ENCODE assay signal across 8 cellular contexts in the genomic region with DNA sequence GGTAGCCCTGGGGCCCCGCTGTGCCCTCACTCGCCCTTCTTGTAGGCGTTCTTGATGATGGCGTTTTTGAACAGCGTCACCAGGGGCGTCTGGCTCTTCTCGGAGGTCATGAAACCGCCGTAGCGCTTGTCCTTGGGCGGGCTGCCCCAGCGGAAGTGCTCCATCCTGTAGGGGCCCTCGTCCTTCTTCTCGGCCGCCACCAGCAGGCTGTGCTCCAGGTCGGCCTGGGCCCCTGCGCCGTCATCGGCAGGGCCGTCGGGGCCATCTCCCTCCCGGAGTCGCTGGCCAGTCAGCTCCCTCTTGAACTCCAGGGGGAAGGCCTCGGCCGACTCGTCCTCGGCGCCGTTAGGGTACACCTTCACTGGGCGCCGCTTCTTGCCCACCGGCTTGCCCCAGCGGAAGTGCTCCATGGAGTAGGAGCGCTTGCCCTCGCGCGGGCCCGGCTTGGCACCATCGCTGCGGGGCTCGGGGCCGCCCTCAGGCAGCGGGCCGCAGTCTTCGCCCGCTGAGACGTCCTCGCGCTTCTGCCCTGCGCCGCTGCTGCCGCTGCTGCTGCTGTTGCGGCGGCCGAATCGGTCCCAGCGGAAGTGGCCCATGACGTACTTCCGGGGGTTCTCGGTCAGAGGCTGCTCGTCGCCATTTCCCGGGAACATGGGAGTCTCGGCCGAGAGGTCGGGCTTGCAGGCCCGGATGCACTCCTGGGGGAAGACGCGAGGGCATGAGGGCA. TPM values are rescaled to one million over a fixed set of nuclear protein-coding genes. Genes with fewer than 3 reads are reported as not detected.
A peak's percentile ranks its signal among the peaks of the same experiment; 100 is the strongest.
DNase-seq lines count a peak whose midpoint lies in the region; ATAC-seq, FAIRE-seq and TF ChIP-seq lines count a peak whose summit lies in the region.

No MANE protein-coding gene starts in this region.

- H3K4me3 ChIP-seq in mucosa of descending colon: no peak overlapping the region

- peak; percentile 94; the same call in 1 of the 2 replicates for TF ChIP-seq POLR2A in GM12892 (IDR thresholded peaks at IDR 0.05; ENCODE audit: low read depth, low read length)

- intact Hi-C loops in mucosa of descending colon (cut with DNase I, micrococcal nuclease): no loop called here

- peak; percentile 40 for DNase-seq in GM12892 (ENCODE audit: insufficient read length)
- DNase-seq in activated CD4-positive, CD25-positive, alpha-beta regulatory T cell (lab: John Stamatoyannopoulos, UW): peak; percentile 26 to 59 (median 54)
- DNase-seq in central memory CD4-positive, alpha-beta T cell: peak; percentile 42
- DNase-seq in mucosa of descending colon: peak; percentile 57 to 79 (median 59)
- DNase-seq in stimulated activated CD8-positive, alpha-beta memory T cell treated with anti-CD3 and anti-CD28 coated beads, Interleukin-7, amount 100 ng/mL, for 48 hours (ENCODE audit: extremely low read depth in 1 of 2, low read depth in 1 of 2): peak; percentile 56 to 74
- DNase-seq in NCI-H774 (lab: John Stamatoyannopoulos, UW): no peak

- no peaks in the 10 kb centered on the region for H3K9me3 ChIP-seq in mucosa of descending colon

- H3K4me1 ChIP-seq in mucosa of descending colon (ENCODE audit: low read depth): no peaks in the 10 kb centered on the region

- H3K36me3 ChIP-seq in mucosa of descending colon (ENCODE audit: low read depth): no peaks in the 10 kb centered on the region

- FAIRE-seq in GM12892 (lab: Jason Lieb, UNC): no peak

- ATAC-seq in mucosa of descending colon (peak; percentile 55), HG03108 (IDR thresholded peaks at IDR 0.05; ENCODE audit: unreplicated experiment) (no peak), GM19395 (IDR thresholded peaks at IDR 0.05; ENCODE audit: unreplicated experiment) (no peak)

- no peak for TF ChIP-seq CTCF in mucosa of descending colon (IDR thresholded peaks at IDR 0.05)

RNA-seq across cellular contexts. Expression of a gene that starts 7.2 kb away (rescaled TPM):
- 1.2 TPM for polyA plus RNA-seq in GM12892 (2012; ENCODE audit: missing spikeins)
- 1 to 10 TPM in 1 of 3 donors, under 1 TPM in 2; 0.29 to 1.8 (median 0.31) TPM for total RNA-seq in mucosa of descending colon
